Comparison of ENCODE assay signal across 14 cellular contexts in genomic region chr13:109207618-109208017, GRCh38.
DNase-seq lines count a peak whose midpoint lies in the region; ATAC-seq and TF ChIP-seq lines count a peak whose summit lies in the region.
"Had no signal": no experiment of that assay in that cellular context is flagged by ENCODE, and none has a peak within 500 bp of the region (broad histone marks: within the 10 kb centered on the region; RNA-seq: fewer than 3 reads in every experiment).

No MANE protein-coding gene starts in this region.

- 0 out of 2 replicates have a peak, but pooled peaks have one; percentile 22 for TF ChIP-seq CTCF in A673 (conservative IDR thresholded peaks at IDR 0.05; ENCODE audit: low read depth, low read length)
- TF ChIP-seq CTCF in DND-41 (IDR thresholded peaks at IDR 0.05; ENCODE audit: borderline replicate concordance, extremely low read depth, low read length, poor library complexity, severe bottlenecking): peak; percentile 24
- TF ChIP-seq CTCF in WERI-Rb-1 (IDR thresholded peaks at IDR 0.05; ENCODE audit: low read depth, low read length): peak; percentile 49
- TF ChIP-seq CTCF in OCI-LY7 (conservative IDR thresholded peaks at IDR 0.05; ENCODE audit: low read length): no peak

- no peaks in the 10 kb centered on the region for H3K79me2 ChIP-seq in DND-41 (ENCODE audit: insufficient read depth, low read length)
- no peaks in the 10 kb centered on the region for H3K79me2 ChIP-seq in OCI-LY7 (ENCODE audit: insufficient read depth, low read depth, low read length)

- H3K9me3 ChIP-seq in A673 (ENCODE audit: low read depth, low read length, poor library complexity, severe bottlenecking) (no peaks in the 10 kb centered on the region), DND-41 (ENCODE audit: insufficient read depth, low read length, severe bottlenecking) (no peaks in the 10 kb centered on the region), WERI-Rb-1 (ENCODE audit: severe bottlenecking) (no peaks in the 10 kb centered on the region), OCI-LY7 (ENCODE audit: low read length) (no peaks in the 10 kb centered on the region)
- H3K9me3 ChIP-seq: Caco-2 had no signal

- H3K9me2 ChIP-seq in OCI-LY7 (ENCODE audit: insufficient read depth, low read length): no peaks in the 10 kb centered on the region

- no peak for ATAC-seq in DND-41 (ENCODE audit: insufficient read depth, low read depth)
- ATAC-seq in HG02610 (IDR thresholded peaks at IDR 0.05; ENCODE audit: unreplicated experiment): no peak
- ATAC-seq in GM18520 (IDR thresholded peaks at IDR 0.05; ENCODE audit: unreplicated experiment): no peak

- H3K4me2 ChIP-seq in DND-41 (ENCODE audit: insufficient read depth, low read length): no peak overlapping the region
- no peak overlapping the region for H3K4me2 ChIP-seq in OCI-LY7 (ENCODE audit: low read length)
- H3K4me2 ChIP-seq: KMS-11 had no signal

- intact Hi-C loops in A673 (cut with micrococcal nuclease; ENCODE audit: unreplicated experiment): no loop called here
- intact Hi-C loops in OCI-LY7 (cut with micrococcal nuclease; ENCODE audit: unreplicated experiment): no loop called here

- BruUV-seq in A673 (replicated peaks; lab: Mats Ljungman, UMichigan) (no TSS peak), OCI-LY7 (replicated peaks; lab: Mats Ljungman, UMichigan) (no TSS peak)

- H3K4me1 ChIP-seq in A673 (ENCODE audit: insufficient read depth, low read length, poor library complexity, severe bottlenecking): no peaks in the 10 kb centered on the region
- peaks cover 16% of the 10 kb centered on the region for H3K4me1 ChIP-seq in DND-41 (ENCODE audit: insufficient read depth, low read length)
- H3K4me1 ChIP-seq in OCI-LY7 (ENCODE audit: insufficient read depth, low read length, poor library complexity, severe bottlenecking): no peaks in the 10 kb centered on the region

- H3K9ac ChIP-seq in DND-41 (ENCODE audit: low read depth, low read length): no peak overlapping the region
- H3K9ac ChIP-seq: KMS-11 had no signal

- H2AFZ ChIP-seq in DND-41 (ENCODE audit: low read depth, low read length) (no peak overlapping the region), OCI-LY7 (ENCODE audit: low read length) (no peak overlapping the region)

- H3K27ac ChIP-seq in A673 (ENCODE audit: low read depth, low read length, poor library complexity, severe bottlenecking): no peak overlapping the region
- H3K27ac ChIP-seq in DND-41 (ENCODE audit: low read length): no peak overlapping the region
- H3K27ac ChIP-seq in WERI-Rb-1: no peak overlapping the region
- H3K27ac ChIP-seq in OCI-LY7 (ENCODE audit: low read depth, low read length, poor library complexity, severe bottlenecking): no peak overlapping the region
- H3K27ac ChIP-seq: C4-2B, KMS-11 had no signal

- H3K27me3 ChIP-seq in A673 (replicated peaks; ENCODE audit: insufficient read depth, low read depth, low read length, poor library complexity) (no peaks in the 10 kb centered on the region), DND-41 (ENCODE audit: insufficient read depth, low read length, poor library complexity) (no peaks in the 10 kb centered on the region), WERI-Rb-1 (ENCODE audit: insufficient read depth, low read depth, severe bottlenecking) (no peaks in the 10 kb centered on the region)

- H3K4me3 ChIP-seq in A673 (ENCODE audit: low read depth, low read length, poor library complexity, severe bottlenecking): no peak overlapping the region
- no peak overlapping the region for H3K4me3 ChIP-seq in DND-41 (ENCODE audit: low read depth in 1 of 2, low read length in 2 of 2)
- no peak overlapping the region for H3K4me3 ChIP-seq in Jurkat, Clone E6-1 (ENCODE audit: low read length)
- no peak overlapping the region for H3K4me3 ChIP-seq in WERI-Rb-1 (ENCODE audit: low read depth, low read length)
- H3K4me3 ChIP-seq in OCI-LY7 (ENCODE audit: low read depth, low read length, poor library complexity, severe bottlenecking): no peak overlapping the region

- H4K20me1 ChIP-seq in DND-41 (ENCODE audit: insufficient read depth, low read length) (no peaks in the 10 kb centered on the region), OCI-LY7 (ENCODE audit: insufficient read depth, low read length) (no peaks in the 10 kb centered on the region)

- CTCF ChIA-PET in A673 (lab: Charles Lee): no interaction called here
- CTCF ChIA-PET in OCI-LY7 (lab: Charles Lee; ENCODE audit: unreplicated experiment): no interaction called here

- H3K36me3 ChIP-seq in A673 (ENCODE audit: insufficient read depth, low read length, poor library complexity, severe bottlenecking): no peaks in the 10 kb centered on the region
- H3K36me3 ChIP-seq in DND-41 (ENCODE audit: insufficient read depth, low read length): no peaks in the 10 kb centered on the region
- no peaks in the 10 kb centered on the region for H3K36me3 ChIP-seq in WERI-Rb-1
- H3K36me3 ChIP-seq in OCI-LY7 (ENCODE audit: insufficient read depth, low read length): no peaks in the 10 kb centered on the region

- POLR2A ChIA-PET in A673 (lab: Charles Lee; ENCODE audit: low non-redundant PET): interaction anchor here (0.7 kb wide), 1 partner anchor 37 kb away, joined by 3 read pairs; no protein-coding TSS in a partner anchor
- POLR2A ChIA-PET in OCI-LY7 (lab: Charles Lee): no interaction called here

- DNase-seq in A673 (ENCODE audit: low spot score) (peak; percentile 32), DND-41 (no peak), WERI-Rb-1 (peak; percentile 32), islet precursor cell (no peak), OCI-LY7 (ENCODE audit: low spot score) (no peak)
- peak; percentile 4 for DNase-seq in Jurkat, Clone E6-1 (ENCODE audit: low read depth, low spot score)
- DNase-seq: ACHN; Caco-2; CD4-positive, alpha-beta T cell; GDM1 had no signal

Comparison
In these comparisons a context has a peak if more than half of its experiments do, and no peak if none do; other contexts are left out.
1. DNase-seq: peak in A673 (single experiment), Jurkat, Clone E6-1 (single experiment) and WERI-Rb-1 (single experiment); none in DND-41 (single experiment), islet precursor cell (single experiment) and OCI-LY7 (single experiment).